In genomic region chr7:157335991-157336382, GRCh38 we compare ENCODE assay signal across 8 cellular contexts. TPM values are rescaled to one million over a fixed set of nuclear protein-coding genes. Genes with fewer than 3 reads are reported as not detected.
A peak's percentile ranks its signal among the peaks of the same experiment; 100 is the strongest.
DNase-seq lines count a peak whose midpoint lies in the region; ATAC-seq, FAIRE-seq and TF ChIP-seq lines count a peak whose summit lies in the region.
"Had no signal": no experiment of that assay in that cellular context is flagged by ENCODE, and none has a peak within 500 bp of the region (broad histone marks: within the 10 kb centered on the region; RNA-seq: fewer than 3 reads in every experiment).

No MANE protein-coding gene starts in this region.

- no peak for ATAC-seq in HG02852 (IDR thresholded peaks at IDR 0.05; ENCODE audit: unreplicated experiment)

- no peak for FAIRE-seq in keratinocyte (lab: Jason Lieb, UNC)
- FAIRE-seq: colon had no signal

- H3K9me3 ChIP-seq in HUES6 (ENCODE audit: control insufficient read depth, insufficient read depth, low read depth, low read length) = no peaks in the 10 kb centered on the region
- H3K9me3 ChIP-seq in keratinocyte (ENCODE audit: control insufficient read depth, low read depth, low read length) = no peaks in the 10 kb centered on the region
- H3K9me3 ChIP-seq in stomach smooth muscle (ENCODE audit: control insufficient read depth in 2 of 2, low read length in 2 of 2) = no peaks in the 10 kb centered on the region

- peak overlapping the region; percentile 92 for H3K27ac ChIP-seq in HUES6 (ENCODE audit: low read depth, low read length)
- peak overlapping the region; percentile 99 for H3K27ac ChIP-seq in adipose tissue (ENCODE audit: low read depth, low read length)
- peak overlapping the region; percentile 73 for H3K27ac ChIP-seq in keratinocyte (ENCODE audit: control insufficient read depth, insufficient read depth, low read length)
- H3K27ac ChIP-seq in stomach smooth muscle (ENCODE audit: low read length) = peak overlapping the region; percentile 89

- no peak for TF ChIP-seq CTCF in keratinocyte (optimal IDR thresholded peaks at IDR 0.05 in 1 of 3, IDR thresholded peaks at IDR 0.05 in 1 of 3, conservative IDR thresholded peaks at IDR 0.05 in 1 of 3; ENCODE audit: extremely low read depth in 1 of 3, insufficient read depth in 2 of 3, low read length in 3 of 3)

- dilution Hi-C loops in keratinocyte (cut with MboI; ENCODE audit: extremely low pct_ligation_motif_present, low sequenced_read_pairs) = no loop called here

- H3K9me1 ChIP-seq in keratinocyte (ENCODE audit: control insufficient read depth, extremely low read depth, insufficient read depth, low read length) = no peaks in the 10 kb centered on the region

- H3K4me2 ChIP-seq in keratinocyte (ENCODE audit: control insufficient read depth, extremely low read depth, insufficient read depth, low read depth, low read length) = peak overlapping the region; percentile 77

- WGBS in adipose tissue, 3 donors = 44 to 50% (median 44%) methylated on average over 11 of the region's 11 CpGs

- H3K36me3 ChIP-seq in HUES6 (ENCODE audit: control insufficient read depth, insufficient read depth, low read length) (peaks cover 20% of the 10 kb centered on the region), keratinocyte (ENCODE audit: control insufficient read depth in 2 of 2, extremely low read depth in 1 of 2, insufficient read depth in 2 of 2, low read length in 2 of 2) (no peaks in the 10 kb centered on the region), stomach smooth muscle (ENCODE audit: control insufficient read depth in 2 of 2, insufficient read depth in 2 of 2, low read length in 2 of 2) (no peaks in the 10 kb centered on the region)

- H3K4me3 ChIP-seq in HUES6 (ENCODE audit: low read depth, low read length) (peak overlapping the region; percentile 100), keratinocyte (ENCODE audit: control insufficient read depth in 2 of 3, extremely low read depth in 1 of 3, insufficient read depth in 2 of 3, low read depth in 1 of 3, low read length in 3 of 3) (peak overlapping the region; percentile 68 to 79 (median 72)), stomach smooth muscle (ENCODE audit: low read length in 2 of 2) (peak overlapping the region; percentile 75 to 86)

- peaks cover 16% of the 10 kb centered on the region for H4K20me1 ChIP-seq in keratinocyte (ENCODE audit: control insufficient read depth, extremely low read depth, insufficient read depth, low read length)

- H3K27me3 ChIP-seq in HUES6 (ENCODE audit: control insufficient read depth, insufficient read depth, low read length) (no peaks in the 10 kb centered on the region), keratinocyte (ENCODE audit: control insufficient read depth, extremely low read depth, insufficient read depth, low read length) (no peaks in the 10 kb centered on the region), stomach smooth muscle (ENCODE audit: control insufficient read depth in 1 of 2, insufficient read depth in 2 of 2, low read length in 2 of 2) (no peaks in the 10 kb centered on the region)

- H3K4me1 ChIP-seq in HUES6 (ENCODE audit: control insufficient read depth, insufficient read depth, low read length) (peaks cover 15% of the 10 kb centered on the region), keratinocyte (ENCODE audit: control insufficient read depth, extremely low read depth, insufficient read depth, low read length) (peaks cover 12% of the 10 kb centered on the region), stomach smooth muscle (ENCODE audit: control insufficient read depth, insufficient read depth, low read length) (peaks cover 26% of the 10 kb centered on the region)

- peaks cover 39% of the 10 kb centered on the region for H3K79me2 ChIP-seq in keratinocyte (ENCODE audit: control insufficient read depth, insufficient read depth, low read length)

- DNase-seq in keratinocyte (ENCODE audit: low read depth, low spot score) (no peak), ecto neural progenitor cell (ENCODE audit: low spot score) (no peak), cortex of kidney (lab: John Stamatoyannopoulos, UW) (no peak)

- H3K9ac ChIP-seq in HUES6 (ENCODE audit: low read length) = peak overlapping the region; percentile 68
- H3K9ac ChIP-seq in keratinocyte (ENCODE audit: control insufficient read depth, extremely low read depth, insufficient read depth, low read length) = peak overlapping the region; percentile 94
- H3K9ac ChIP-seq in stomach smooth muscle (ENCODE audit: low read length in 2 of 2) = peak overlapping the region; percentile 67 to 72

- peak overlapping the region; percentile 75 for H2AFZ ChIP-seq in keratinocyte (ENCODE audit: control insufficient read depth, low read length)

RNA-seq across cellular contexts. Expression of gene DNAJB6, which starts 0.8 kb away (rescaled TPM):
- polyA plus RNA-seq in adipose tissue = 100 to 1,000 TPM in 1 of 3 donors, 10 to 100 TPM in 2; 32.2 to 111 (median 88.0) TPM
- polyA plus RNA-seq in keratinocyte = 76.8 to 163 TPM (median 152 TPM) in 3 replicates
- polyA plus RNA-seq in keratinocyte (2011; ENCODE audit: low read depth) = 296 TPM
- 119 and 167 TPM in 2 replicates for polyA plus RNA-seq in keratinocyte (2011; cell fraction: cytosol; rRNA removed)
- polyA plus RNA-seq in keratinocyte (2011; cell fraction: nucleus; rRNA removed) = 115 and 161 TPM in 2 replicates
- polyA plus RNA-seq in keratinocyte (2012; ENCODE audit: low replicate concordance) = 190 TPM in 2 replicates
- 26.5 to 60.8 TPM (median 29.4 TPM) in 3 replicates for polyA minus RNA-seq in keratinocyte
- 69.4 TPM for polyA minus RNA-seq in keratinocyte (2011; cell fraction: cytosol; rRNA and poly(A)+ RNA removed)
- polyA minus RNA-seq in keratinocyte (2011; cell fraction: nucleus; rRNA and poly(A)+ RNA removed) = 49.7 and 85.1 TPM in 2 replicates
